Comparison of ENCODE assay signal across 8 cellular contexts in genomic region chr1:45521413-45522323, GRCh38. TPM values are rescaled to one million over a fixed set of nuclear protein-coding genes. Genes with fewer than 3 reads are reported as not detected.
DNase-seq lines count a peak whose midpoint lies in the region; ATAC-seq and TF ChIP-seq lines count a peak whose summit lies in the region.

TSS of gene PRDX1 (minus strand) at chr1:45521884. CDS start at chr1:45519043, 2,841 bp downstream.

- CTCF ChIA-PET in activated CD4-positive, alpha-beta memory T cell treated with anti-CD3 and anti-CD28 coated beads for 36 hours (lab: Charles Lee) = interaction anchor here (0.6 to 3.1 kb wide), 7 partner anchors 9 to 52 kb away, joined by 3 to 26 read pairs (median 5); partner anchors contain the start of gene AKR1A1

- H3K27me3 ChIP-seq in dorsolateral prefrontal cortex = no peaks in the 10 kb centered on the region

- peaks cover 1% of the 10 kb centered on the region for H3K27me3 Mint-ChIP-seq in activated CD4-positive, alpha-beta memory T cell treated with anti-CD3 and anti-CD28 coated beads for 36 hours

- H3K4me3 Mint-ChIP-seq in activated CD4-positive, alpha-beta memory T cell treated with anti-CD3 and anti-CD28 coated beads for 36 hours = peak within 1 kb of the TSS; percentile 94

- peak in 40 of 56 donors; percentile 10 to 63 (median 35) for TF ChIP-seq CTCF in dorsolateral prefrontal cortex (IDR thresholded peaks at IDR 0.05 in 54 of 56, conservative IDR thresholded peaks at IDR 0.05 in 2 of 56; ENCODE audit: low read depth in 1 of 56, partially characterized antibody in 56 of 56)
- no peak for TF ChIP-seq CTCF in lower leg skin (IDR thresholded peaks at IDR 0.05)

- peak; percentile 78 for ATAC-seq in GM19372 (IDR thresholded peaks at IDR 0.05; ENCODE audit: low read depth, unreplicated experiment)
- peak; percentile 64 for ATAC-seq in HG03558 (IDR thresholded peaks at IDR 0.05; ENCODE audit: extremely low read depth, unreplicated experiment)

- H3K36me3 Mint-ChIP-seq in activated CD4-positive, alpha-beta memory T cell treated with anti-CD3 and anti-CD28 coated beads for 36 hours = peaks cover 22% of the 10 kb centered on the region

- 0% methylated on average over 46 to 72 of the region's 72 CpGs for WGBS in lower leg skin, 2 donors

- peak within 1 kb of the TSS; percentile 80 to 100 (median 97) for H3K27ac ChIP-seq in dorsolateral prefrontal cortex

- peak; percentile 66 to 98 (median 94) for DNase-seq in C1 segment of cervical spinal cord (lab: John Stamatoyannopoulos, UW)
- DNase-seq in NCI-H748 treated with DMSO at 0.1 percent for 48 hours (lab: John Stamatoyannopoulos, UW) = peak; percentile 87
- peak; percentile 98 for DNase-seq in activated CD4-positive, alpha-beta memory T cell treated with anti-CD3 and anti-CD28 coated beads for 36 hours
- DNase-seq in dorsolateral prefrontal cortex = peak; percentile 93 to 99 (median 97)
- DNase-seq in lower leg skin (ENCODE audit: low spot score in 2 of 2) = peak; percentile 97 to 100
- peak; percentile 95 to 99 for DNase-seq in stimulated activated CD4-positive, alpha-beta T cell treated with anti-CD3 and anti-CD28 coated beads, Interleukin-4, amount 100 ng/mL, for 48 hours (ENCODE audit: low read depth in 2 of 2)

- H3K9me3 Mint-ChIP-seq in activated CD4-positive, alpha-beta memory T cell treated with anti-CD3 and anti-CD28 coated beads for 36 hours = no peaks in the 10 kb centered on the region

- H3K27ac Mint-ChIP-seq in activated CD4-positive, alpha-beta memory T cell treated with anti-CD3 and anti-CD28 coated beads for 36 hours = peak within 1 kb of the TSS; percentile 94

- H3K4me1 Mint-ChIP-seq in activated CD4-positive, alpha-beta memory T cell treated with anti-CD3 and anti-CD28 coated beads for 36 hours (ENCODE audit: low read depth) = peaks cover 43% of the 10 kb centered on the region

- POLR2A ChIA-PET in activated CD4-positive, alpha-beta memory T cell treated with anti-CD3 and anti-CD28 coated beads for 36 hours (lab: Charles Lee) = interaction anchor here (0.6 to 2.8 kb wide), 31 partner anchors 8 to 800 kb away, joined by 3 to 50 read pairs (median 6); partner anchors contain the start of genes AKR1A1, CCDC163, GPBP1L1 and HECTD3

- intact Hi-C loops in activated CD4-positive, alpha-beta memory T cell treated with anti-CD3 and anti-CD28 coated beads for 36 hours (cut with micrococcal nuclease) = loop anchor here (1.0 to 2.0 kb wide), 10 partner anchors 15 to 229 kb away; partner anchors contain the start of genes CCDC163, GPBP1L1, IPP and MMACHC
- intact Hi-C loops in dorsolateral prefrontal cortex (cut with DNase I) (loop anchor here (1.0 to 2.0 kb wide), 3 partner anchors 29 to 165 kb away; partner anchors contain the start of genes AKR1A1 (in 2 of the 2) and GPBP1L1 (in 1 of the 2)), lower leg skin (cut with DNase I; ENCODE audit: low total_unique reads) (no loop called here)

- TF ChIP-seq POLR2A in lower leg skin (IDR thresholded peaks at IDR 0.05) = peak in 1 of 2 donors; percentile 95

- H3K4me3 ChIP-seq in dorsolateral prefrontal cortex (peak within 1 kb of the TSS; percentile 67 to 100 (median 97)), lower leg skin (ENCODE audit: low read depth, poor library complexity, severe bottlenecking) (peak within 1 kb of the TSS; percentile 89)

RNA-seq across cellular contexts. Expression of gene PRDX1, which starts in this region (rescaled TPM):
- 100 to 1,000 TPM; 479 to 481 TPM for total RNA-seq in activated CD4-positive, alpha-beta memory T cell treated with anti-CD3 and anti-CD28 coated beads for 36 hours
- total RNA-seq in dorsolateral prefrontal cortex = 100 to 1,000 TPM; 252 to 454 (median 339) TPM
- 100 to 1,000 TPM; 216 to 325 (median 281) TPM for total RNA-seq in lower leg skin

Comparison
In these comparisons a context has a peak if more than half of its experiments do, and no peak if none do; other contexts are left out.
1. Peak in every context shown above with its lines: DNase-seq, ATAC-seq, H3K4me3 ChIP-seq and H3K27ac ChIP-seq.
2. CTCF ChIP-seq: peak in dorsolateral prefrontal cortex (40 of 56); none in lower leg skin (0 of 3).